9 cellular contexts compared by ENCODE assay signal in the genomic region with DNA sequence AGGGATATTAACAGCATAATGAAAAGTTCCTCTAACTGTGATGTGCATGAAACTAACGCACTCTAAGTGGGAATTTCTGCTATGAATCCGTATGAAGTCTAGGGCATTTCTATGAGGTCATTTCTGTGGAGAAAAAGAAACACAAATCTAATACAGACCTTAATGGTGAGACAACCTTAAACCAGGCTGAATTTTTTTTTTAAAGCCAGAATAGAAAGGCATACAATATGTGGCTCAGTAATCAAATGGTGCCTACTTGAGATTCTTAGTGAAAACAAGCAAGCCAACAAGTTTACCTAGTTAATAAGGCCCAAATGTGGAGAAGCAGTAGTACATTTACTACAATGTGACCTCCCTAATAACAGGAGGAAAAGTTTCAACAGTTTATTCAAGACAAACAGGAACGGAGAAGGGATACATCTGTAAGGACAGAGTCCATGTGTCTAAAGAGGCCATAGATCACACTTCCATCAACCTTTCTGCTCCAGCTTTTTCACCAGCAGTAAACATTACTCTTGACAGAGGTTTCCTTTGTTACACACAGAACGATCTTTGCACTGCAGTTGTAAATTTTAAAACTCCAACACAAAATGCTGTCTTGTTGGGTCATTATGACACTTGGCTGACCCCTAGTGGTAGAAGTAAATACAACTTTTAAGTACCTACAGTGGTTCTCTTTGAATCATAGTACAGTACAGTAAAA. TPM values are rescaled to one million over a fixed set of nuclear protein-coding genes. Genes with fewer than 3 reads are reported as not detected.
DNase-seq lines count a peak whose midpoint lies in the region; ATAC-seq, FAIRE-seq and TF ChIP-seq lines count a peak whose summit lies in the region.
"Had no signal": no experiment of that assay in that cellular context is flagged by ENCODE, and none has a peak within 500 bp of the region (broad histone marks: within the 10 kb centered on the region; RNA-seq: fewer than 3 reads in every experiment).

No MANE protein-coding gene starts in this region.

- TF ChIP-seq CTCF in uterus (IDR thresholded peaks at IDR 0.05), result peak; percentile 68 to 84 (median 78)

- no peak overlapping the region for H3K9ac ChIP-seq in duodenal mucosa (ENCODE audit: low read depth in 1 of 2, low read length in 2 of 2)

- H3K4me3 ChIP-seq in H7 (ENCODE audit: insufficient read depth, low read depth, low read length) (no peak overlapping the region), duodenal mucosa (ENCODE audit: low read depth in 1 of 2, low read length in 2 of 2) (no peak overlapping the region), uterus (no peak overlapping the region)
- H3K4me3 ChIP-seq: skin epidermis had no signal

- intact Hi-C loops in Right ventricle myocardium inferior (cut with DNase I) (loop anchor here (1.0 to 5.0 kb wide), 2 partner anchors 50 to 228 kb away; a partner anchor contains a TSS), cardiac septum (cut with DNase I) (loop anchor here (2.0 kb wide), 1 partner anchor 225 kb away; no protein-coding TSS in a partner anchor), uterus (cut with DNase I; ENCODE audit: low total_unique reads) (no loop called here)

- H3K36me3 ChIP-seq in H7 (replicated peaks; ENCODE audit: control insufficient read depth, insufficient read depth, low read length) (peaks cover 4% of the 10 kb centered on the region), duodenal mucosa (ENCODE audit: control insufficient read depth in 1 of 2, insufficient read depth in 2 of 2, low read length in 2 of 2) (peaks cover 0 to 14% of the 10 kb centered on the region in 2 donors), uterus (no peaks in the 10 kb centered on the region)

- H3K4me1 ChIP-seq in duodenal mucosa (ENCODE audit: control insufficient read depth in 1 of 2, insufficient read depth in 2 of 2, low read length in 2 of 2) (peaks cover 13% of the 10 kb centered on the region in 2 donors), uterus (no peaks in the 10 kb centered on the region)

- H3K27me3 ChIP-seq in H7 (ENCODE audit: control insufficient read depth, insufficient read depth, low read length) (no peaks in the 10 kb centered on the region), duodenal mucosa (ENCODE audit: control insufficient read depth in 1 of 2, insufficient read depth in 2 of 2, low read length in 2 of 2) (no peaks in the 10 kb centered on the region), uterus (no peaks in the 10 kb centered on the region)

- no peak for TF ChIP-seq POLR2A in uterus (IDR thresholded peaks at IDR 0.05)

- H3K9me3 ChIP-seq in duodenal mucosa (ENCODE audit: control insufficient read depth in 1 of 2, low read length in 2 of 2), result no peaks in the 10 kb centered on the region
- H3K9me3 ChIP-seq in uterus, result no peaks in the 10 kb centered on the region

- ATAC-seq in Right ventricle myocardium inferior, result peak; percentile 74

- no peak for DNase-seq in Right ventricle myocardium inferior (ENCODE audit: missing footprints)
- DNase-seq in cardiac septum (ENCODE audit: low spot score), result no peak
- DNase-seq in H7, result peak; percentile 15
- DNase-seq in Kasumi-1 (lab: John Stamatoyannopoulos, UW), result peak; percentile 86 to 88
- peak; percentile 54 for DNase-seq in RCC 7860 (ENCODE audit: low spot score)
- peak; percentile 96 for DNase-seq in medulla oblongata (ENCODE audit: extremely low spot score)
- peak in 1 of 2 donors; percentile 18 for DNase-seq in uterus

- FAIRE-seq in RCC 7860 (lab: Jason Lieb, UNC), result peak; percentile 81

- H3K27ac ChIP-seq in duodenal mucosa (ENCODE audit: low read depth, low read length) (peak overlapping the region; percentile 2), uterus (peak overlapping the region; percentile 18 to 55)
- H3K27ac ChIP-seq: skin epidermis had no signal

RNA-seq across cellular contexts. Expression of a gene that starts 26.2 kb away (rescaled TPM):
- total RNA-seq in Right ventricle myocardium inferior, result 14.7 TPM
- total RNA-seq in cardiac septum, result 11.4 TPM
- 25.8 and 33.9 TPM in 2 replicates for total RNA-seq in H7 (2014; rRNA removed; shearing (Covaris generic))
- 10 to 100 TPM; 19.2 to 74.3 (median 22.8) TPM for total RNA-seq in uterus

RNA-seq across cellular contexts. Expression of a gene that starts 49.2 kb away (rescaled TPM):
- total RNA-seq in Right ventricle myocardium inferior, result 2.8 TPM
- total RNA-seq in cardiac septum, result 1.9 TPM
- 13.2 and 13.9 TPM in 2 replicates for total RNA-seq in H7 (2014; rRNA removed; shearing (Covaris generic))
- total RNA-seq in uterus, result 10 to 100 TPM in 1 of 4 donors, 1 to 10 TPM in 3; 2.8 to 17.6 (median 5.6) TPM

Comparison
In these comparisons a context has a peak if more than half of its experiments do, and no peak if none do; other contexts are left out.
1. DNase-seq: peak in H7 (single experiment), Kasumi-1 (2 of 2), RCC 7860 (single experiment) and medulla oblongata (single experiment); none in Right ventricle myocardium inferior (single experiment) and cardiac septum (single experiment).